ENCODE assay signal across 25 cellular contexts in genomic region chr3:81513591-81513990, GRCh38.
"Had no signal": no experiment of that assay in that cellular context is flagged by ENCODE, and none has a peak within 500 bp of the region (broad histone marks: within the 10 kb centered on the region; RNA-seq: fewer than 3 reads in every experiment).

No MANE protein-coding gene starts in this region.

- H3K9me3 ChIP-seq: lower lobe of right lung, neutrophil, psoas muscle, spleen, tibial nerve, uterus had no signal

- H3K27ac ChIP-seq: lower lobe of right lung, neural progenitor cell, neutrophil, parathyroid adenoma, psoas muscle, skin epidermis, spleen, tibial nerve, uterus had no signal

- H3K4me3 ChIP-seq: lower lobe of right lung, neural progenitor cell, psoas muscle, skin epidermis, spleen, tibial nerve, uterus had no signal

- H3K36me3 ChIP-seq: lower lobe of right lung, neural progenitor cell, uterus had no signal

- DNase-seq: hypothalamus; immature natural killer cell; kidney; lower lobe of right lung; mammary epithelial cell; mesenchymal stem cell; naive B cell; natural killer cell; nephron progenitor cell; occipital lobe; psoas muscle; spleen; stimulated activated CD4-positive, alpha-beta T cell treated with anti-CD3 and anti-CD28 coated beads, Interleukin-4, amount 100 ng/mL, for 4 hours; stimulated activated CD8-positive, alpha-beta memory T cell treated with anti-CD3 and anti-CD28 coated beads, Interleukin-4, amount 100 ng/mL, for 48 hours; stimulated activated naive CD4-positive, alpha-beta T cell treated with Interleukin-2 at 50 U/mL for 16 hours; stimulated activated naive CD8-positive, alpha-beta T cell treated with anti-CD3 and anti-CD28 coated beads, Interleukin-15, amount 100 ng/mL, for 72 hours; substantia nigra; uterus had no signal

- H3K4me1 ChIP-seq: lower lobe of right lung, neural progenitor cell, parathyroid adenoma, psoas muscle, spleen, tibial nerve, uterus had no signal

- H3K27me3 ChIP-seq: neural progenitor cell, neutrophil, spleen, tibial nerve, uterus had no signal

- ATAC-seq: lower lobe of right lung; natural killer cell; psoas muscle; sciatic nerve; stimulated activated memory B cell treated with anti-CD40 and anti-IgM and Interleukin-4, amounts not matched to agents 10 μg/mL and 1 μg/mL and 100 μg/mL, for 72 hours; stimulated activated naive CD8-positive, alpha-beta T cell treated with anti-CD3 and anti-CD28 coated beads, Interleukin-15, amount 100 ng/mL, for 72 hours had no signal
